ENCODE assay signal across 8 cellular contexts in genomic region chr12:93378373-93379310, GRCh38. TPM values are rescaled to one million over a fixed set of nuclear protein-coding genes. Genes with fewer than 3 reads are reported as not detected.
DNase-seq lines count a peak whose midpoint lies in the region; ATAC-seq and TF ChIP-seq lines count a peak whose summit lies in the region.

No MANE protein-coding gene starts in this region.

- in situ Hi-C loops in transverse colon (cut with MboI; ENCODE audit: low pct_ligation_motif_present in 1 of 4, low pct_unique_long_range_greater_than_20kb in 1 of 4, low sequenced_read_pairs in 3 of 4): no loop called here

- H3K4me1 ChIP-seq in HUES48 (ENCODE audit: control insufficient read depth, insufficient read depth, low read length): peaks cover 43% of the 10 kb centered on the region
- peaks cover 11% of the 10 kb centered on the region for H3K4me1 ChIP-seq in parathyroid adenoma
- peaks cover 18 to 67% (median 41%) of the 10 kb centered on the region in 4 donors for H3K4me1 ChIP-seq in transverse colon

- H3K9me3 ChIP-seq in HUES48 (ENCODE audit: control insufficient read depth, insufficient read depth, low read length) (no peaks in the 10 kb centered on the region), parathyroid adenoma (ENCODE audit: control insufficient read depth, low read length) (no peaks in the 10 kb centered on the region), transverse colon (no peaks in the 10 kb centered on the region)

- peaks cover 29% of the 10 kb centered on the region for H3K79me2 ChIP-seq in parathyroid adenoma

- H3K4me3 ChIP-seq in HUES48 (ENCODE audit: low read depth, low read length): peak overlapping the region; percentile 85
- H3K4me3 ChIP-seq in parathyroid adenoma (ENCODE audit: low read depth, low read length): peak overlapping the region; percentile 98
- peak overlapping the region; percentile 71 to 98 (median 91) for H3K4me3 ChIP-seq in transverse colon

- TF ChIP-seq CTCF in parathyroid adenoma (IDR thresholded peaks at IDR 0.05) (no peak), transverse colon (IDR thresholded peaks at IDR 0.05) (no peak)

- 0 out of 2 replicates have a peak, but pooled peaks cover under 1% of the 10 kb centered on the region for H3K36me3 ChIP-seq in HUES48 (ENCODE audit: control insufficient read depth, insufficient read depth, low read length)
- H3K36me3 ChIP-seq in parathyroid adenoma (ENCODE audit: control insufficient read depth, insufficient read depth, low read length): no peaks in the 10 kb centered on the region
- no peaks in the 10 kb centered on the region for H3K36me3 ChIP-seq in transverse colon

- H3K9ac ChIP-seq in HUES48 (ENCODE audit: low read depth, low read length) (peak overlapping the region; percentile 72), parathyroid adenoma (peak overlapping the region; percentile 93)

- H3K27ac ChIP-seq in HUES48 (ENCODE audit: low read depth, low read length) (peak overlapping the region; percentile 17), parathyroid adenoma (peak overlapping the region; percentile 98), transverse colon (peak overlapping the region; percentile 98)

- peak; percentile 54 for DNase-seq in DMS114 treated with DMSO at 0.1 percent for 48 hours (lab: John Stamatoyannopoulos, UW; ENCODE audit: unreplicated experiment)
- peak; percentile 66 for DNase-seq in SHP77 treated with DMSO at 0.1 percent for 48 hours (lab: John Stamatoyannopoulos, UW)
- DNase-seq in activated gamma-delta T cell treated with Interleukin-2 at 50 U/mL for 16 hours: peak; percentile 47
- peak; percentile 57 for DNase-seq in germinal center (ENCODE audit: low spot score)
- peak; percentile 46 for DNase-seq in transverse colon

- peak; percentile 27 for ATAC-seq in GM21390 (IDR thresholded peaks at IDR 0.05; ENCODE audit: unreplicated experiment)

- WGBS in transverse colon (ENCODE audit: low coverage in 1 of 2), 2 donors: 0% methylated on average over 15 to 41 of the region's 45 CpGs

- peak; percentile 31 for TF ChIP-seq POLR2A in transverse colon (IDR thresholded peaks at IDR 0.05)

- peak overlapping the region; percentile 92 for H2AFZ ChIP-seq in parathyroid adenoma

- no peak for TF ChIP-seq EP300 in transverse colon (IDR thresholded peaks at IDR 0.05; ENCODE audit: low read depth)

- H3K27me3 ChIP-seq in HUES48 (ENCODE audit: control insufficient read depth, insufficient read depth, low read length): no peaks in the 10 kb centered on the region
- H3K27me3 ChIP-seq in parathyroid adenoma (ENCODE audit: control insufficient read depth, insufficient read depth, low read length): no peaks in the 10 kb centered on the region
- H3K27me3 ChIP-seq in transverse colon: no peaks in the 10 kb centered on the region

- peak overlapping the region; percentile 98 for H3K4me2 ChIP-seq in parathyroid adenoma (ENCODE audit: low read length)

- intact Hi-C loops in transverse colon (cut with DNase I; ENCODE audit: low total_unique reads): no loop called here

RNA-seq across cellular contexts. Expression of gene NUDT4, which starts 0.9 kb away (rescaled TPM):
- 100 to 1,000 TPM in 2 of 4 donors, 10 to 100 TPM in 2; 65.3 to 111 (median 90.9) TPM for total RNA-seq in transverse colon

Comparison
In these comparisons a context has a peak if more than half of its experiments do, and no peak if none do; other contexts are left out.
1. Peak in every context shown above with its lines: DNase-seq, ATAC-seq, H3K4me3 ChIP-seq and H3K27ac ChIP-seq.
2. H3K27ac ChIP-seq: peak in every context shown above with its lines; median percentile 98 in parathyroid adenoma; 98 in transverse colon; 17 in HUES48.